1 cellular context compared by ENCODE assay signal in the genomic region with DNA sequence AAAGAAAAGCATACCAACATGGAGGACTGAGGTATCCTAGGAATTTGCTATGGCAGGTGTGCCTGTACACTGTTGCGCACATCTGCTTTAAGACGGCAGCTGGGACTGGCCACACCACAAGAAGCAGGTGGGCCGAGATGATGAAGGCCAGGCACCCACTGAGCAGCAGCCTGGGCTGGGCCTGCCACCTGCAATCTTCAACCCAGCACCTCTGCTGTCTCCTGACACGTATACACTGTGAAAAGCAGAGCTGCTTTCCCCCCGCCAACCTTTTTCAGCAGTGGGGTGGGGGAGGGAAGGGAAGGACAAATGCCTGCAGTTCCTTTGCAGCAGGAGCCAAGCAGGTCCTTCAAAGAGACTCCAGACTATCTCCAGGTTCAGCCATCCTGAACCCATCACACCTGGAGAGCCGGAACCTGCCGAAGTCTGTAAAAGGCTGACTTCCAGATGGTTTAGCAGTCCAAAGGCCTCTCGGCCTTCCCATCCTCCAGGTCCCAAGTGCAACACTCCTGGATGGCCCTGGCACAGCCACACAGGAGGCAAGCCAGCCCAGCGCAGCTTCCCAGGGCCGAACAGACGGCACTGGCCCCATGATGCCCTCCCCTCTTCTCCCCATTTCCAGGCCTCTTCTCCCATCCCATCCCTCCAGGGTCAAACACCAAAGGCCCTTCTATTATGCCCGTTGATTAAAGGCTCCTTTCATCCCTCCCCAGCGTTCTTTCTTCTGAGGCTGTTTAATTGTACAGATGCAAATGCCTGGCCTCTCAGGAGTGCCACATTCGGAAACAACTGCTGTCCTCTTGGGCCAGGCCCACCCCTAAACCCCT.
TF ChIP-seq lines count a peak whose summit lies in the region.

No MANE protein-coding gene starts in this region.

TF ChIP-seq in IMR-90, 13 proteins besides CTCF, POLR2A, EP300 and RAD21:
- TF ChIP-seq, protein P1, sequence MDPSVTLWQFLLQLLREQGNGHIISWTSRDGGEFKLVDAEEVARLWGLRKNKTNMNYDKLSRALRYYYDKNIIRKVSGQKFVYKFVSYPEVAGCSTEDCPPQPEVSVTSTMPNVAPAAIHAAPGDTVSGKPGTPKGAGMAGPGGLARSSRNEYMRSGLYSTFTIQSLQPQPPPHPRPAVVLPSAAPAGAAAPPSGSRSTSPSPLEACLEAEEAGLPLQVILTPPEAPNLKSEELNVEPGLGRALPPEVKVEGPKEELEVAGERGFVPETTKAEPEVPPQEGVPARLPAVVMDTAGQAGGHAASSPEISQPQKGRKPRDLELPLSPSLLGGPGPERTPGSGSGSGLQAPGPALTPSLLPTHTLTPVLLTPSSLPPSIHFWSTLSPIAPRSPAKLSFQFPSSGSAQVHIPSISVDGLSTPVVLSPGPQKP (IDR thresholded peaks at IDR 0.05; ENCODE audit: borderline replicate concordance, low read depth, low read length) = no peak
- TF ChIP-seq NFE2L2 (IDR thresholded peaks at IDR 0.05; ENCODE audit: low read depth, low read length) (no peak), CHD1 (IDR thresholded peaks at IDR 0.05; ENCODE audit: low read depth, low read length) (no peak), RFX5 (IDR thresholded peaks at IDR 0.05; ENCODE audit: low read depth, low read length) (no peak), MAFK (IDR thresholded peaks at IDR 0.05; ENCODE audit: low read depth, low read length) (no peak), MXI1 (IDR thresholded peaks at IDR 0.05; ENCODE audit: borderline replicate concordance, low read depth, low read length) (no peak), FOS (IDR thresholded peaks at IDR 0.05; ENCODE audit: low read depth, low read length) (no peak), BHLHE40 (IDR thresholded peaks at IDR 0.05; ENCODE audit: low read depth, low read length) (no peak), SMC3 (IDR thresholded peaks at IDR 0.05; ENCODE audit: low read depth, low read length) (no peak), MAZ (IDR thresholded peaks at IDR 0.05; ENCODE audit: borderline replicate concordance, low read depth, low read length) (no peak), RCOR1 (IDR thresholded peaks at IDR 0.05; ENCODE audit: insufficient replicate concordance, low read length) (no peak), USF2 (IDR thresholded peaks at IDR 0.05; ENCODE audit: low read depth, low read length) (no peak), CEBPB (IDR thresholded peaks at IDR 0.05; ENCODE audit: low read depth, low read length) (no peak)
